Comparison of ENCODE assay signal across 10 cellular contexts in the genomic region with DNA sequence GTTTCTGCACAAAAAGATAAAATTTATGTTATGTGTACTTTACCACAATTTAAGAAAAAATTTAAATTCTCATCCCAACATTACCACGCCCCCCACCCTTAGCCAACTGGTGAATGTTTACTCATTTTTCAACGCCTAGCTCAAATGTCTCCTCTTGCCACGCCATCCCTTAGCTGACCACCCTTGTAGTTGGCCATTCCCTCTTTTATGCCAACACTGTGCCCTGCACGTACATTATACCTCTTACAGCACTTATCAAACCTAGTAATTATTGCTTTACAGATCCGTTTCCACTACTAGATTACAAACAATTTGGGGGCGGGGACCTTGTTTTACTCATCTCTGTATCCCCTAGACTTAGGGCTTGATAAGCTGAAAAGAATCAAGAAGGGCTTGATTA. TPM values are rescaled to one million over a fixed set of nuclear protein-coding genes. Genes with fewer than 3 reads are reported as not detected.
DNase-seq lines count a peak whose midpoint lies in the region; ATAC-seq, FAIRE-seq and TF ChIP-seq lines count a peak whose summit lies in the region.
"Had no signal": no experiment of that assay in that cellular context is flagged by ENCODE, and none has a peak within 500 bp of the region (broad histone marks: within the 10 kb centered on the region; RNA-seq: fewer than 3 reads in every experiment).

No MANE protein-coding gene starts in this region.

- H3K9me3 Mint-ChIP-seq in WTC11, result peaks cover 6% of the 10 kb centered on the region

- no peak for FAIRE-seq in HepG2 (lab: Jason Lieb, UNC)
- no peak for FAIRE-seq in small intestine (lab: Jason Lieb, UNC)

- H3K27me3 Mint-ChIP-seq in WTC11 (ENCODE audit: low read depth), result no peaks in the 10 kb centered on the region

- WGBS in HepG2 (ENCODE audit: low lambda C conversion rate), result 21% methylated on average over 6 of the region's 6 CpGs
- 28% methylated on average over 6 of the region's 6 CpGs for WGBS in right lobe of liver (ENCODE audit: insufficient coverage, low coverage, low lambda C conversion rate, missing lambda C conversion rate)
- WGBS in hepatocyte (ENCODE audit: low lambda C conversion rate, missing lambda C conversion rate), result 44% methylated on average over 6 of the region's 6 CpGs
- 51% methylated on average over 6 of the region's 6 CpGs for WGBS in thymus
- 20 to 35% (median 21%) methylated on average over 6 of the region's 6 CpGs for WGBS in small intestine, 3 donors

- intact Hi-C loops in HepG2 (cut with micrococcal nuclease; ENCODE audit: unreplicated experiment) (loop anchor here (10.0 kb wide), 1 partner anchor 53 kb away; the partner anchor contains the start of gene PIN4), right lobe of liver (cut with DNase I) (no loop called here)

- no peak for TF ChIP-seq RAD21 in HepG2 (CRISPR knock-in tag; IDR thresholded peaks at IDR 0.05)

- H3K79me2 ChIP-seq in HepG2 (ENCODE audit: insufficient read depth, low read length) (no peaks in the 10 kb centered on the region), hepatocyte (no peaks in the 10 kb centered on the region)

- H3K4me1 ChIP-seq in HepG2 (ENCODE audit: insufficient read depth, low read length), result no peaks in the 10 kb centered on the region
- no peaks in the 10 kb centered on the region for H3K4me1 ChIP-seq in right lobe of liver
- no peaks in the 10 kb centered on the region for H3K4me1 ChIP-seq in hepatocyte (ENCODE audit: insufficient read depth)
- H3K4me1 ChIP-seq in thymus (ENCODE audit: control insufficient read depth, insufficient read depth, low read length), result peaks cover 2% of the 10 kb centered on the region
- H3K4me1 ChIP-seq in small intestine (ENCODE audit: control insufficient read depth in 2 of 2, insufficient read depth in 1 of 2, low read depth in 1 of 2, low read length in 1 of 2), result no peaks in the 10 kb centered on the region

- BruUV-seq in HepG2 (replicated peaks; lab: Mats Ljungman, UMichigan), result no TSS peak

- POLR2A ChIA-PET in HepG2 (lab: Yijun Ruan, JAX), result interaction anchor here (0.7 to 1.0 kb wide), 3 partner anchors 9 to 57 kb away, joined by 3 to 4 read pairs (median 4); partner anchors contain the start of genes PIN4 and RPS4X
- POLR2A ChIA-PET in WTC11 (lab: Charles Lee), result interaction anchor here (0.6 to 1.3 kb wide), 5 partner anchors 9 to 69 kb away, joined by 3 to 9 read pairs (median 3); partner anchors contain the start of gene PIN4

- H3K27me3 ChIP-seq in HepG2 (ENCODE audit: control insufficient read depth in 1 of 2, insufficient read depth in 2 of 2, low read length in 2 of 2) (no peaks in the 10 kb centered on the region), right lobe of liver (no peaks in the 10 kb centered on the region), hepatocyte (no peaks in the 10 kb centered on the region), thymus (ENCODE audit: control insufficient read depth, insufficient read depth) (no peaks in the 10 kb centered on the region), small intestine (ENCODE audit: control insufficient read depth in 2 of 2, insufficient read depth in 2 of 2, low read length in 2 of 2) (no peaks in the 10 kb centered on the region)
- H3K27me3 ChIP-seq: esophagus muscularis mucosa had no signal

- 0 out of 2 replicates have a peak, but pooled peaks cover 2% of the 10 kb centered on the region for H3K4me1 Mint-ChIP-seq in WTC11

- H3K9me3 ChIP-seq in HepG2 (ENCODE audit: low read length) (no peaks in the 10 kb centered on the region), right lobe of liver (no peaks in the 10 kb centered on the region), hepatocyte (ENCODE audit: low read depth) (no peaks in the 10 kb centered on the region), thymus (ENCODE audit: control insufficient read depth) (no peaks in the 10 kb centered on the region), small intestine (ENCODE audit: control insufficient read depth, low read depth) (no peaks in the 10 kb centered on the region)
- H3K9me3 ChIP-seq: esophagus muscularis mucosa, thoracic aorta had no signal

- H3K9ac ChIP-seq in HepG2 (ENCODE audit: insufficient read depth, low read depth, low read length), result peak overlapping the region; percentile 56

- no peaks in the 10 kb centered on the region for H4K20me1 ChIP-seq in HepG2 (ENCODE audit: insufficient read depth, low read length)
- H4K20me1 ChIP-seq in hepatocyte (ENCODE audit: insufficient read depth, poor library complexity, severe bottlenecking), result no peaks in the 10 kb centered on the region

- H3K4me2 ChIP-seq in HepG2 (ENCODE audit: low read depth, low read length), result peak overlapping the region; percentile 63
- H3K4me2 ChIP-seq in hepatocyte, result peak overlapping the region; percentile 85

- TF ChIP-seq CTCF in HepG2 (CRISPR knock-in tag; IDR thresholded peaks at IDR 0.05) (no peak), right lobe of liver (IDR thresholded peaks at IDR 0.05) (no peak), WTC11 (IDR thresholded peaks at IDR 0.05) (no peak), hepatocyte (IDR thresholded peaks at IDR 0.05; ENCODE audit: poor library complexity) (no peak)

- peak overlapping the region; percentile 68; the same call in 1 of the 2 replicates for H3K27ac Mint-ChIP-seq in WTC11

- ATAC-seq in HepG2 (no peak), right lobe of liver (no peak), WTC11 (no peak), GM21381 (IDR thresholded peaks at IDR 0.05; ENCODE audit: unreplicated experiment) (no peak), HG02840 (IDR thresholded peaks at IDR 0.05; ENCODE audit: low FRiP score, unreplicated experiment) (no peak)

- CTCF ChIA-PET in HepG2 (lab: Yijun Ruan, JAX; ENCODE audit: low intra/inter-chr PET ratio, low total read pairs) (no interaction called here), WTC11 (lab: Charles Lee) (interaction anchor here (0.8 to 1.4 kb wide), 6 partner anchors 39 to 327 kb away, joined by 3 to 6 read pairs (median 4); partner anchors contain the start of genes NHSL2, RPS4X and RTL5)

- TF ChIP-seq EP300 in HepG2 (IDR thresholded peaks at IDR 0.05; ENCODE audit: low read depth in 2 of 2, low read length in 2 of 2) (no peak), HepG2 (CRISPR knock-in tag; IDR thresholded peaks at IDR 0.05; ENCODE audit: borderline replicate concordance) (no peak)

- in situ Hi-C loops in HepG2 (cut with HindIII; ENCODE audit: extremely low pct_ligation_motif_present, low pct_unique_long_range_greater_than_20kb), result no loop called here

- H3K4me3 Mint-ChIP-seq in WTC11, result peak overlapping the region; percentile 85

- H3K36me3 ChIP-seq in HepG2 (replicated peaks in 1 of 2; ENCODE audit: control insufficient read depth in 1 of 2, insufficient read depth in 2 of 2, low read length in 2 of 2), result no peaks in the 10 kb centered on the region
- no peaks in the 10 kb centered on the region for H3K36me3 ChIP-seq in right lobe of liver
- no peaks in the 10 kb centered on the region for H3K36me3 ChIP-seq in hepatocyte (replicated peaks; ENCODE audit: insufficient read depth, low read depth)
- H3K36me3 ChIP-seq in thymus (ENCODE audit: control insufficient read depth, insufficient read depth), result no peaks in the 10 kb centered on the region
- H3K36me3 ChIP-seq in small intestine (ENCODE audit: control insufficient read depth in 2 of 2, insufficient read depth in 2 of 2, low read length in 2 of 2), result no peaks in the 10 kb centered on the region
- H3K36me3 ChIP-seq: esophagus muscularis mucosa, thoracic aorta had no signal

- H3K9me2 ChIP-seq in hepatocyte (replicated peaks; ENCODE audit: insufficient read depth), result no peaks in the 10 kb centered on the region

- H3K4me3 ChIP-seq in HepG2 (replicated peaks in 1 of 3; ENCODE audit: insufficient read depth in 1 of 3, low read depth in 2 of 3, low read length in 3 of 3), result peak overlapping the region; percentile 60 to 71 (median 60)
- H3K4me3 ChIP-seq in right lobe of liver, result no peak overlapping the region
- H3K4me3 ChIP-seq in hepatocyte, result no peak overlapping the region
- H3K4me3 ChIP-seq in thymus (ENCODE audit: low read length), result peak overlapping the region; percentile 54
- no peak overlapping the region for H3K4me3 ChIP-seq in small intestine (ENCODE audit: low read depth in 1 of 2, low read length in 2 of 2)

- H2AFZ ChIP-seq in HepG2 (ENCODE audit: low read length) (no peak overlapping the region), hepatocyte (no peak overlapping the region)

- DNase-seq in HepG2 (ENCODE audit: low spot score) (no peak), right lobe of liver (no peak), WTC11 (ENCODE audit: low spot score) (no peak), hepatocyte (ENCODE audit: low spot score) (no peak), small intestine (no peak)

- H3K27ac ChIP-seq in HepG2 (ENCODE audit: extremely low read length, insufficient read depth, low read length), result peak overlapping the region; percentile 65
- no peak overlapping the region for H3K27ac ChIP-seq in right lobe of liver
- H3K27ac ChIP-seq in hepatocyte, result no peak overlapping the region
- H3K27ac ChIP-seq in thymus (ENCODE audit: low read depth), result no peak overlapping the region
- no peak overlapping the region for H3K27ac ChIP-seq in small intestine (ENCODE audit: low read depth in 1 of 2, low read length in 1 of 2)
- H3K27ac ChIP-seq: thoracic aorta had no signal

- TF ChIP-seq POLR2A in HepG2 (IDR thresholded peaks at IDR 0.05; ENCODE audit: insufficient read depth in 1 of 2, low read depth in 2 of 2, low read length in 2 of 2), result no peak
- TF ChIP-seq POLR2A in right lobe of liver (IDR thresholded peaks at IDR 0.05), result no peak

- H3K36me3 Mint-ChIP-seq in WTC11, result peaks cover 25% of the 10 kb centered on the region

RNA-seq across cellular contexts. Expression of gene ERCC6L, which starts 0.6 kb away (rescaled TPM):
- 9.5 and 15.6 TPM in 2 replicates for total RNA-seq in HepG2 (2016; rRNA removed; fragmentation: Illumina TruSeq; extraction: Trizol)
- 0.51 and 0.53 TPM in 2 replicates for total RNA-seq in HepG2 (2016; cell fraction: cytosol; rRNA removed; fragmentation: Illumina TruSeq; extraction: Trizol; ENCODE audit: low read depth)
- 8.9 and 15.0 TPM in 2 replicates for total RNA-seq in HepG2 (2016; cell fraction: insoluble cytoplasmic fraction; rRNA removed; fragmentation: Illumina TruSeq; extraction: Trizol)
- total RNA-seq in HepG2 (2016; cell fraction: membrane; rRNA removed; fragmentation: Illumina TruSeq; extraction: Trizol), result 2.8 and 3.0 TPM in 2 replicates
- total RNA-seq in HepG2 (2016; cell fraction: nucleus; rRNA removed; fragmentation: Illumina TruSeq; extraction: Trizol), result 6.5 and 7.0 TPM in 2 replicates
- 0.47 and 0.86 TPM in 2 replicates for polyA plus RNA-seq in HepG2 (2011; rRNA removed)
- polyA plus RNA-seq in HepG2 (2011; cell fraction: cytosol; rRNA removed), result 0.35 and 0.44 TPM in 2 replicates
- 0.31 and 0.34 TPM in 2 replicates for polyA plus RNA-seq in HepG2 (2011; cell fraction: nucleus; rRNA removed)
- 0.69 and 2.0 TPM in 2 replicates for polyA plus RNA-seq in HepG2 (2012)
- 0.15 and 0.16 TPM in 2 replicates for polyA plus RNA-seq in HepG2 (2016; cell fraction: cytosol; fragmentation: Illumina TruSeq; extraction: Trizol; ENCODE audit: low read depth)
- polyA plus RNA-seq in HepG2 (2016; cell fraction: insoluble cytoplasmic fraction; fragmentation: Illumina TruSeq; extraction: Trizol; ENCODE audit: low read depth), result 9.3 and 9.9 TPM in 2 replicates
- 0.56 and 0.79 TPM in 2 replicates for polyA plus RNA-seq in HepG2 (2016; cell fraction: membrane; fragmentation: Illumina TruSeq; extraction: Trizol; ENCODE audit: low read depth)
- polyA plus RNA-seq in HepG2 (2016; cell fraction: nucleus; fragmentation: Illumina TruSeq; extraction: Trizol; ENCODE audit: insufficient read depth, low read depth), result 5.2 and 5.3 TPM in 2 replicates
- polyA minus RNA-seq in HepG2 (2011; rRNA and poly(A)+ RNA removed; ENCODE audit: low replicate concordance), result 0.68 and 2.3 TPM in 2 replicates
- polyA minus RNA-seq in HepG2 (2011; cell fraction: cytosol; rRNA and poly(A)+ RNA removed), result 1.1 and 1.7 TPM in 2 replicates
- polyA minus RNA-seq in HepG2 (2011; cell fraction: nucleus; rRNA and poly(A)+ RNA removed), result 2.2 TPM in 2 replicates
- total RNA-seq in right lobe of liver, result under 1 TPM in 4 of 6 experiments, not detected in 2; 0.09 to 0.62 (median 0.30) TPM
- 17.8 to 19.8 TPM (median 18.4 TPM) in 3 replicates for total RNA-seq in WTC11 (2021)
- 1.5 and 2.5 TPM in 2 replicates for total RNA-seq in hepatocyte
- polyA plus RNA-seq in hepatocyte, result 0.51 and 1.6 TPM in 2 replicates
- 0.46 TPM for polyA plus RNA-seq in thymus
- 1 to 10 TPM in 1 of 3 donors, under 1 TPM in 1, not detected in 1; 0.27 to 1.6 TPM for polyA plus RNA-seq in small intestine

RNA-seq across cellular contexts. Expression of gene RPS4X, which starts 38.9 kb away (rescaled TPM):
- total RNA-seq in HepG2 (2016; rRNA removed; fragmentation: Illumina TruSeq; extraction: Trizol) (796 and 972 TPM in 2 replicates), right lobe of liver (100 to 1,000 TPM; 227 to 432 (median 340) TPM), WTC11 (2021) (805 to 905 TPM (median 863 TPM) in 3 replicates), hepatocyte (650 and 763 TPM in 2 replicates)
- total RNA-seq in HepG2 (2016; cell fraction: cytosol; rRNA removed; fragmentation: Illumina TruSeq; extraction: Trizol; ENCODE audit: low read depth), result 1,084 and 1,255 TPM in 2 replicates
- total RNA-seq in HepG2 (2016; cell fraction: insoluble cytoplasmic fraction; rRNA removed; fragmentation: Illumina TruSeq; extraction: Trizol), result 778 and 945 TPM in 2 replicates
- 1,905 and 2,048 TPM in 2 replicates for total RNA-seq in HepG2 (2016; cell fraction: membrane; rRNA removed; fragmentation: Illumina TruSeq; extraction: Trizol)
- total RNA-seq in HepG2 (2016; cell fraction: nucleus; rRNA removed; fragmentation: Illumina TruSeq; extraction: Trizol), result 275 and 295 TPM in 2 replicates
- polyA plus RNA-seq in HepG2 (2011; rRNA removed) (1,199 and 1,289 TPM in 2 replicates), hepatocyte (180 and 208 TPM in 2 replicates), thymus (1,402 TPM), small intestine (1,000 to 10,000 TPM in 2 of 3 donors, 100 to 1,000 TPM in 1; 548 to 1,411 (median 1,229) TPM)
- polyA plus RNA-seq in HepG2 (2011; cell fraction: cytosol; rRNA removed), result 1,509 and 1,662 TPM in 2 replicates
- polyA plus RNA-seq in HepG2 (2011; cell fraction: nucleus; rRNA removed), result 301 and 377 TPM in 2 replicates
- 1,270 and 1,395 TPM in 2 replicates for polyA plus RNA-seq in HepG2 (2012)
- 1,609 and 1,819 TPM in 2 replicates for polyA plus RNA-seq in HepG2 (2016; cell fraction: cytosol; fragmentation: Illumina TruSeq; extraction: Trizol; ENCODE audit: low read depth)
- 1,262 and 1,290 TPM in 2 replicates for polyA plus RNA-seq in HepG2 (2016; cell fraction: insoluble cytoplasmic fraction; fragmentation: Illumina TruSeq; extraction: Trizol; ENCODE audit: low read depth)
- 2,384 and 2,506 TPM in 2 replicates for polyA plus RNA-seq in HepG2 (2016; cell fraction: membrane; fragmentation: Illumina TruSeq; extraction: Trizol; ENCODE audit: low read depth)
- 573 and 598 TPM in 2 replicates for polyA plus RNA-seq in HepG2 (2016; cell fraction: nucleus; fragmentation: Illumina TruSeq; extraction: Trizol; ENCODE audit: insufficient read depth, low read depth)
- 414 and 1,377 TPM in 2 replicates for polyA minus RNA-seq in HepG2 (2011; rRNA and poly(A)+ RNA removed; ENCODE audit: low replicate concordance)
- polyA minus RNA-seq in HepG2 (2011; cell fraction: cytosol; rRNA and poly(A)+ RNA removed), result 414 and 464 TPM in 2 replicates
- polyA minus RNA-seq in HepG2 (2011; cell fraction: nucleus; rRNA and poly(A)+ RNA removed), result 140 and 217 TPM in 2 replicates

RNA-seq across cellular contexts. Expression of gene PIN4, which starts 56.6 kb away (rescaled TPM):
- total RNA-seq in HepG2 (2016; rRNA removed; fragmentation: Illumina TruSeq; extraction: Trizol) (29.5 and 43.2 TPM in 2 replicates), right lobe of liver (1 to 10 TPM; 6.1 to 9.3 (median 8.1) TPM), WTC11 (2021) (8.0 to 9.3 TPM (median 8.8 TPM) in 3 replicates), hepatocyte (11.1 and 16.3 TPM in 2 replicates)
- total RNA-seq in HepG2 (2016; cell fraction: cytosol; rRNA removed; fragmentation: Illumina TruSeq; extraction: Trizol; ENCODE audit: low read depth), result 10.7 and 11.2 TPM in 2 replicates
- 30.4 and 46.3 TPM in 2 replicates for total RNA-seq in HepG2 (2016; cell fraction: insoluble cytoplasmic fraction; rRNA removed; fragmentation: Illumina TruSeq; extraction: Trizol)
- total RNA-seq in HepG2 (2016; cell fraction: membrane; rRNA removed; fragmentation: Illumina TruSeq; extraction: Trizol), result 12.8 and 13.8 TPM in 2 replicates
- total RNA-seq in HepG2 (2016; cell fraction: nucleus; rRNA removed; fragmentation: Illumina TruSeq; extraction: Trizol), result 15.0 and 15.2 TPM in 2 replicates
- polyA plus RNA-seq in HepG2 (2011; rRNA removed) (9.9 and 12.6 TPM in 2 replicates), hepatocyte (39.4 and 41.4 TPM in 2 replicates), thymus (27.2 TPM), small intestine (10 to 100 TPM; 19.5 to 40.5 (median 21.8) TPM)
- polyA plus RNA-seq in HepG2 (2011; cell fraction: cytosol; rRNA removed), result 4.8 and 7.0 TPM in 2 replicates
- 2.0 and 6.0 TPM in 2 replicates for polyA plus RNA-seq in HepG2 (2011; cell fraction: nucleus; rRNA removed)
- 26.8 and 37.1 TPM in 2 replicates for polyA plus RNA-seq in HepG2 (2012)
- polyA plus RNA-seq in HepG2 (2016; cell fraction: cytosol; fragmentation: Illumina TruSeq; extraction: Trizol; ENCODE audit: low read depth), result 16.6 and 17.5 TPM in 2 replicates
- 70.9 and 79.1 TPM in 2 replicates for polyA plus RNA-seq in HepG2 (2016; cell fraction: insoluble cytoplasmic fraction; fragmentation: Illumina TruSeq; extraction: Trizol; ENCODE audit: low read depth)
- polyA plus RNA-seq in HepG2 (2016; cell fraction: membrane; fragmentation: Illumina TruSeq; extraction: Trizol; ENCODE audit: low read depth), result 17.8 and 21.6 TPM in 2 replicates
- polyA plus RNA-seq in HepG2 (2016; cell fraction: nucleus; fragmentation: Illumina TruSeq; extraction: Trizol; ENCODE audit: insufficient read depth, low read depth), result 25.2 and 26.0 TPM in 2 replicates
- 1.4 and 2.5 TPM in 2 replicates for polyA minus RNA-seq in HepG2 (2011; rRNA and poly(A)+ RNA removed; ENCODE audit: low replicate concordance)
- 3.7 and 4.5 TPM in 2 replicates for polyA minus RNA-seq in HepG2 (2011; cell fraction: cytosol; rRNA and poly(A)+ RNA removed)
- polyA minus RNA-seq in HepG2 (2011; cell fraction: nucleus; rRNA and poly(A)+ RNA removed), result 12.4 and 15.5 TPM in 2 replicates

Comparison
In these comparisons a context has a peak if more than half of its experiments do, and no peak if none do; other contexts are left out.
1. H3K4me3 ChIP-seq: peak in HepG2 (3 of 3) and thymus (single experiment); none in right lobe of liver (0 of 3), hepatocyte (single experiment) and small intestine (0 of 2).